In genomic region chr3:71076361-71076997, GRCh38 we compare ENCODE assay signal across 14 cellular contexts.
A peak's percentile ranks its signal among the peaks of the same experiment; 100 is the strongest.
DNase-seq lines count a peak whose midpoint lies in the region; ATAC-seq and TF ChIP-seq lines count a peak whose summit lies in the region.
"Had no signal": no experiment of that assay in that cellular context is flagged by ENCODE, and none has a peak within 500 bp of the region (broad histone marks: within the 10 kb centered on the region; RNA-seq: fewer than 3 reads in every experiment).

No MANE protein-coding gene starts in this region.

- H3K27me3 ChIP-seq in brain microvascular endothelial cell (replicated peaks): no peaks in the 10 kb centered on the region
- H3K27me3 ChIP-seq in muscle layer of colon (ENCODE audit: control insufficient read depth in 1 of 2, insufficient read depth in 2 of 2, low read length in 2 of 2): no peaks in the 10 kb centered on the region
- H3K27me3 ChIP-seq: BLaER1 treated with 17β-estradiol and CSF1 and Interleukin-3, amounts not matched to agents 10 nM and 100 nM; colonic mucosa had no signal

- no peaks in the 10 kb centered on the region for H3K9me3 ChIP-seq in muscle layer of colon (ENCODE audit: low read length)
- H3K9me3 ChIP-seq: BLaER1 treated with 17β-estradiol and CSF1 and Interleukin-3, amounts not matched to agents 10 nM and 100 nM; colonic mucosa had no signal

- no peak for ATAC-seq in HG03025 (IDR thresholded peaks at IDR 0.05; ENCODE audit: low FRiP score, unreplicated experiment)
- ATAC-seq: activated T-cell treated with anti-CD3 and anti-CD28 coated beads, Interleukin-2, amount 50 U/mL, for 4 hours had no signal

- peaks cover 78% of the 10 kb centered on the region for H3K4me1 ChIP-seq in muscle layer of colon (ENCODE audit: insufficient read depth, low read length)

- H3K27ac ChIP-seq in brain microvascular endothelial cell (peak overlapping the region; percentile 26), muscle layer of colon (ENCODE audit: low read depth, low read length) (peak overlapping the region; percentile 14)
- H3K27ac ChIP-seq: BLaER1 treated with 17β-estradiol and CSF1 and Interleukin-3, amounts not matched to agents 10 nM and 100 nM; colonic mucosa; RWPE1 had no signal

- TF ChIP-seq CTCF in AG10803 (conservative IDR thresholded peaks at IDR 0.05; ENCODE audit: low read length) (no peak), brain microvascular endothelial cell (IDR thresholded peaks at IDR 0.05; ENCODE audit: low read depth, low read length, missing control alignments) (no peak)

- no peaks in the 10 kb centered on the region for H3K36me3 ChIP-seq in brain microvascular endothelial cell (replicated peaks)
- no peaks in the 10 kb centered on the region for H3K36me3 ChIP-seq in muscle layer of colon (ENCODE audit: insufficient read depth, low read length)
- H3K36me3 ChIP-seq: BLaER1 treated with 17β-estradiol and CSF1 and Interleukin-3, amounts not matched to agents 10 nM and 100 nM; colonic mucosa had no signal

- DNase-seq in AG10803 (ENCODE audit: low read depth) (peak; percentile 49), HS-27A (ENCODE audit: low read depth) (peak; percentile 62), brain microvascular endothelial cell (no peak), OCI-M2 (lab: John Stamatoyannopoulos, UW; ENCODE audit: unreplicated experiment) (no peak), amygdala (lab: John Stamatoyannopoulos, UW) (no peak), NCI-H748 (lab: John Stamatoyannopoulos, UW; ENCODE audit: unreplicated experiment) (no peak)
- DNase-seq: activated T-cell treated with anti-CD3 and anti-CD28 coated beads, Interleukin-2, amount 50 U/mL, for 4 hours; colonic mucosa; NCI-H1048; NCI-H526 had no signal

- no peak overlapping the region for H3K9ac ChIP-seq in muscle layer of colon (ENCODE audit: low read length)
- H3K9ac ChIP-seq: BLaER1 treated with 17β-estradiol and CSF1 and Interleukin-3, amounts not matched to agents 10 nM and 100 nM had no signal

- in situ Hi-C loops in brain microvascular endothelial cell (cut with HindIII; ENCODE audit: low pct_ligation_motif_present, low sequenced_read_pairs): no loop called here

- H3K4me3 ChIP-seq in AG10803 (ENCODE audit: low read length) (no peak overlapping the region), brain microvascular endothelial cell (ENCODE audit: low read depth, low read length) (no peak overlapping the region), muscle layer of colon (ENCODE audit: low read depth in 1 of 2, low read length in 2 of 2) (no peak overlapping the region)
- H3K4me3 ChIP-seq: BLaER1 treated with 17β-estradiol and CSF1 and Interleukin-3, amounts not matched to agents 10 nM and 100 nM; colonic mucosa had no signal

Comparison
In these comparisons a context has a peak if more than half of its experiments do, and no peak if none do; other contexts are left out.
1. DNase-seq: peak in AG10803 (single experiment) and HS-27A (single experiment); none in brain microvascular endothelial cell (single experiment), OCI-M2 (single experiment), amygdala (0 of 56) and NCI-H748 (single experiment).